Comparison of ENCODE assay signal across 8 cellular contexts in the genomic region with DNA sequence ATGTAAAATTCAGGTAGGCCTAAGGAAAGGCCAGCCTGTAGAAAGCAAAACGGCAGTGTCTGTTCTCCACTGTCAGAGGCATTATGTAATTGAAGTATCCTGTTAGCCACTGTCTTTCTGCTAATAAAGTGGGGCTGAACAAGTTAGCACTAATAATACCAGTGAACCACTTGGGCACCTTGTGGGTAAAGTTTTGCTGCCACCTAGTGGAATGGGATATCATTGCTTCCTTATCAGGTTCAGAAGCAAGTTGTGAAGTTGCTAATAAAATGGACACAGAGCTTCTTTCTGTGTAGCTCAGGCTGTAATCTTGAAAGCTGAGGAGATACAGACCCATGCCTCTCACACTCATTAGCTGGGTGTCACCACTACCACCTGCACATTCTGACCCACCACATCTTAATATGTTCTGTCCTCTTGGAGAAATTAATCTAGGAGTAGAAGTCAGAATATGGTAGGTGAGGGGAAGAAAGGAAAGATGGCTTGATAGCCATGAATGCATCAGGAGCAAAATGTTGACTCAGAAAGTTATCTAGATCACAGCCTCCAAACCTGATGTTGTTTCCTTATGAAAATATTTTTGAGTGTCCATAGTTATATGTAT.
DNase-seq lines count a peak whose midpoint lies in the region; ATAC-seq and TF ChIP-seq lines count a peak whose summit lies in the region.

No MANE protein-coding gene starts in this region.

- no peak overlapping the region for H2AFZ ChIP-seq in MM.1S (ENCODE audit: low read length)

- no peaks in the 10 kb centered on the region for H3K27me3 ChIP-seq in MM.1S (replicated peaks; ENCODE audit: insufficient read depth, low read length)
- no peaks in the 10 kb centered on the region for H3K27me3 ChIP-seq in body of pancreas
- no peaks in the 10 kb centered on the region for H3K27me3 ChIP-seq in iPS DF 6.9 (ENCODE audit: control insufficient read depth, insufficient read depth, low read length)

- TF ChIP-seq POLR2A in body of pancreas (IDR thresholded peaks at IDR 0.05) = no peak

- ATAC-seq in body of pancreas = peak; percentile 81

- 0 out of 2 replicates have a peak, but pooled peaks cover 2% of the 10 kb centered on the region for H3K4me1 ChIP-seq in MM.1S (ENCODE audit: low read length)
- H3K4me1 ChIP-seq in body of pancreas = no peaks in the 10 kb centered on the region
- H3K4me1 ChIP-seq in iPS DF 6.9 (ENCODE audit: control insufficient read depth, insufficient read depth, low read length) = peaks cover 3% of the 10 kb centered on the region; the same call in 1 of the 2 replicates

- H3K9ac ChIP-seq in MM.1S (ENCODE audit: low read length) = no peak overlapping the region

- H3K9me3 ChIP-seq in MM.1S (replicated peaks; ENCODE audit: insufficient read depth, low read length) (no peaks in the 10 kb centered on the region), body of pancreas (no peaks in the 10 kb centered on the region), iPS DF 6.9 (ENCODE audit: control insufficient read depth, insufficient read depth, low read length) (no peaks in the 10 kb centered on the region)

- no peaks in the 10 kb centered on the region for H3K9me2 ChIP-seq in MM.1S (replicated peaks; ENCODE audit: insufficient read depth, low read length)

- H3K27ac ChIP-seq in MM.1S (ENCODE audit: low read length) (no peak overlapping the region), RWPE1 (no peak overlapping the region), body of pancreas (no peak overlapping the region), iPS DF 6.9 (ENCODE audit: low read length) (no peak overlapping the region)

- H3K79me2 ChIP-seq in MM.1S (ENCODE audit: low read length) = no peaks in the 10 kb centered on the region

- POLR2A ChIA-PET in RWPE1 (lab: Yijun Ruan, JAX; ENCODE audit: low non-redundant PET) = no interaction called here

- intact Hi-C loops in body of pancreas (cut with DNase I) = no loop called here

- no peaks in the 10 kb centered on the region for H4K20me1 ChIP-seq in MM.1S (ENCODE audit: insufficient read depth, low read length)

- H3F3A ChIP-seq in MM.1S (ENCODE audit: insufficient read depth, low read length) = no peaks in the 10 kb centered on the region

- DNase-seq in DMS79 treated with DMSO at 0.1 percent for 48 hours (lab: John Stamatoyannopoulos, UW) = peak; percentile 73
- DNase-seq in GM20000 (ENCODE audit: low spot score) = peak; percentile 68
- DNase-seq in MM.1S = peak; percentile 81
- peak; percentile 46 for DNase-seq in RWPE1 (ENCODE audit: low spot score)
- peak; percentile 50 to 77 (median 58) for DNase-seq in body of pancreas
- DNase-seq in iPS DF 6.9 (ENCODE audit: low read depth, low spot score) = peak; percentile 68
- DNase-seq in stimulated activated CD4-positive, alpha-beta T cell treated with anti-CD3 and anti-CD28 coated beads, Interleukin-1b, Interleukin-23, amount 100 ng/mL, for 48 hours = peak; percentile 28
- DNase-seq in UCSD-AML1 (lab: John Stamatoyannopoulos, UW; ENCODE audit: unreplicated experiment) = no peak

- WGBS in body of pancreas, 2 donors = 0 to 5% methylated on average over 1 of the region's 1 CpG
- WGBS in iPS DF 6.9 (ENCODE audit: insufficient coverage, insufficient read length) = no CpG with 5 or more reads among the region's 1 CpG

- H3K36me3 ChIP-seq in MM.1S (replicated peaks; ENCODE audit: insufficient read depth, low read length) (no peaks in the 10 kb centered on the region), body of pancreas (replicated peaks in 1 of 2; ENCODE audit: insufficient read depth in 1 of 2, low read depth in 2 of 2) (no peaks in the 10 kb centered on the region), iPS DF 6.9 (ENCODE audit: control insufficient read depth, insufficient read depth, low read length) (no peaks in the 10 kb centered on the region)

- H3K4me2 ChIP-seq in MM.1S (ENCODE audit: low read depth, low read length) = no peak overlapping the region

- TF ChIP-seq CTCF in GM20000 (IDR thresholded peaks at IDR 0.05; ENCODE audit: extremely low read depth, missing control alignments) = peak; percentile 75
- TF ChIP-seq CTCF in MM.1S (IDR thresholded peaks at IDR 0.05; ENCODE audit: low read length) = peak; percentile 78
- TF ChIP-seq CTCF in RWPE1 (conservative IDR thresholded peaks at IDR 0.05; ENCODE audit: low read depth) = peak; percentile 90
- TF ChIP-seq CTCF in body of pancreas (IDR thresholded peaks at IDR 0.05) = peak; percentile 60 to 90 (median 85)

- no peak overlapping the region for H3K4me3 ChIP-seq in MM.1S (ENCODE audit: low read length)
- H3K4me3 ChIP-seq in body of pancreas = no peak overlapping the region
- no peak overlapping the region for H3K4me3 ChIP-seq in iPS DF 6.9 (ENCODE audit: low read length)

- CTCF ChIA-PET in RWPE1 (lab: Yijun Ruan, JAX) = interaction anchor here (0.6 to 1.1 kb wide), 7 partner anchors 8 to 1417 kb away, joined by 3 to 7 read pairs (median 3); no protein-coding TSS in a partner anchor
